1 cellular context compared by ENCODE assay signal in the genomic region with DNA sequence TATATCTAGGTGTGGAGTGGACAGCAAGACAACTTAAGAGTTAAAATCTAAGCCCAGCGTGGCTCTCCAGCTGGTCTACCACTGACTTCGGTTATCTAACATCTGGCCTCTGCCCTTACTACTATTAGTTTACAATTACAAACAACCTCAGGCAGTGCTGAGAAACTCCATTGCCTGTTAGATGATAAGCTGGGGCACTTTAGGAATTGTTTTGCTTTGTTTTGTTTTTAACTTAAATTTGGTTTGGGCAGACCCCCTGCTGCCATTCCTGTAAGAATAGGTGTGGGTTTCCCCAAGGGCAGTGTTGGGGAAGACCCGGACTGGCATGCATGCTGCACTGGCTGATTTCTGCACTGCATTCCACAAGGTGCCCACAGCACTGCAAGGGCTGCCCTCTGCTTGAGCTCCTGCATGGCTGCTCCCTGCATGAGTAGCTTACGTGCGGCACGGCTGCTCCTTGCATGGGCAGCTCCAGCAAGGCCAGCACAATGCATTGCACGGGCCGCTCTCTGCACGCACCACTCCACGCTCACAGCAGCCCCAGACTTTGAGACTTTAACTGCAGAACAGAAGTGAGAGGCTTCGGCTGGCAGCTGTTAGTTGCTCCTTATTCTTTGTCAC.
TF ChIP-seq lines count a peak whose summit lies in the region.

No MANE protein-coding gene starts in this region.

TF ChIP-seq in SK-N-SH, 30 proteins besides CTCF, POLR2A, EP300 and RAD21:
- TF ChIP-seq TEAD4 (IDR thresholded peaks at IDR 0.05; ENCODE audit: borderline replicate concordance, insufficient read depth) (no peak), RCOR1 (IDR thresholded peaks at IDR 0.05; ENCODE audit: low read length) (peak; percentile 69), NFIC (IDR thresholded peaks at IDR 0.05; ENCODE audit: borderline replicate concordance) (no peak), ELF1 (IDR thresholded peaks at IDR 0.05) (no peak), GATA2 (CRISPR knock-in tag; IDR thresholded peaks at IDR 0.05) (peak; percentile 68), TCF12 (IDR thresholded peaks at IDR 0.05) (peak; percentile 32; the same call in 1 of the 2 replicates), FOXJ3 (CRISPR knock-in tag; IDR thresholded peaks at IDR 0.05) (0 out of 2 replicates have a peak, but pooled peaks have one; percentile 40), RFX5 (IDR thresholded peaks at IDR 0.05; ENCODE audit: low read length) (no peak), GABPA (IDR thresholded peaks at IDR 0.05; ENCODE audit: low read depth) (no peak)
